23 cellular contexts compared by ENCODE assay signal in the genomic region with DNA sequence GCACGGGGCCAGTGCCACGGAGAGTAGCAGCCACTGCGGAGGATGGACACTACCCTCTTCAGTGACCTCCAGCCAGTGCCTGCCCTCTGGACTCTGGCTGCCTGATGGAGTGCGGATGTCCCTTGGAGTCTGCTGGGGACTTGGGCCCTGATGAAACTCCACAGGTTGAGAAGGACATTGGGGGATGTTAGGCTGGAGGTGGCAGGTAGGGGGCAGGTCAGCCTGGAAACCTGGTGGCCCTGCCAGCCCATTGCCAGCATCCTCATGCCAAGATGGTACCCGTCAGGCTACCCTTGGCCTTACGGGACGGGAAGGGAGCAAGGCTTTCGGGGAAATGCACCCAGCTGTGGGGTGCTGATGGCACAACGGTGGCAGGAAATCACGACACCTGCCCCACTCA. TPM values are rescaled to one million over a fixed set of nuclear protein-coding genes. Genes with fewer than 3 reads are reported as not detected.
DNase-seq lines count a peak whose midpoint lies in the region; ATAC-seq, FAIRE-seq and TF ChIP-seq lines count a peak whose summit lies in the region.
"Had no signal": no experiment of that assay in that cellular context is flagged by ENCODE, and none has a peak within 500 bp of the region (broad histone marks: within the 10 kb centered on the region; RNA-seq: fewer than 3 reads in every experiment).

No MANE protein-coding gene starts in this region.

- DNase-seq in BE2C, result no peak
- DNase-seq in H9, result no peak
- DNase-seq in brain microvascular endothelial cell, result no peak
- no peak for DNase-seq in HepG2 (ENCODE audit: low spot score)
- DNase-seq in H54 (ENCODE audit: insufficient read length, low spot score), result no peak
- DNase-seq in frontal cortex (ENCODE audit: low spot score in 2 of 2), result no peak
- DNase-seq in left colon, result no peak
- DNase-seq: CD4-positive, CD25-positive, alpha-beta regulatory T cell; Kasumi-1; MV-4-11; NCI-H1105; NCI-H1436 treated with DMSO at 0.1 percent for 48 hours; NCI-H187 treated with DMSO at 0.1 percent for 48 hours; NCI-H2107; NCI-H524; NCI-H748 treated with DMSO at 0.1 percent for 48 hours; PC-3 had no signal

- H3K23ac ChIP-seq in H9 (ENCODE audit: insufficient read length, low read depth, low read length), result no peak overlapping the region

- peaks cover 18% of the 10 kb centered on the region for H3K4me1 ChIP-seq in BE2C
- H3K4me1 ChIP-seq in H9 (ENCODE audit: insufficient read depth, low read length), result no peaks in the 10 kb centered on the region
- peaks cover 12% of the 10 kb centered on the region; the same call in 1 of the 2 replicates for H3K4me1 ChIP-seq in HepG2 (ENCODE audit: insufficient read depth, low read length)

- H3K18ac ChIP-seq in H9 (ENCODE audit: insufficient read length, low read depth, low read length), result no peak overlapping the region

- no peak overlapping the region for H3K4ac ChIP-seq in H9 (ENCODE audit: low read depth, low read length)

- POLR2A ChIA-PET in HepG2 (lab: Yijun Ruan, JAX), result no interaction called here

- peak; percentile 20 for ATAC-seq in HepG2
- no peak for ATAC-seq in left colon
- ATAC-seq: GM12878, HCT116, K562, PC-3 had no signal

- no peak for TF ChIP-seq EP300 in HepG2 (IDR thresholded peaks at IDR 0.05; ENCODE audit: low read depth in 2 of 2, low read length in 2 of 2)
- no peak for TF ChIP-seq EP300 in HepG2 (CRISPR knock-in tag; IDR thresholded peaks at IDR 0.05; ENCODE audit: borderline replicate concordance)

- no peak overlapping the region for H4K8ac ChIP-seq in H9 (replicated peaks; ENCODE audit: insufficient read length, low read depth, low read length)

- H4K91ac ChIP-seq in H9 (ENCODE audit: insufficient read length, low read depth, low read length), result no peak overlapping the region

- H2BK20ac ChIP-seq in H9 (ENCODE audit: low read depth, low read length, poor library complexity, severe bottlenecking), result no peak overlapping the region

- no CpG with 5 or more reads among the region's 10 CpGs for WGBS in H9 (ENCODE audit: extremely low coverage, insufficient read length, low lambda C conversion rate)
- WGBS in HepG2 (ENCODE audit: low lambda C conversion rate), result 52% methylated on average over 3 of the region's 10 CpGs

- no peak overlapping the region for H3K4me3 Mint-ChIP-seq in H9
- H3K4me3 Mint-ChIP-seq: CD4-positive, CD25-positive, alpha-beta regulatory T cell had no signal

- no peak overlapping the region for H2BK120ac ChIP-seq in H9 (ENCODE audit: low read depth, low read length, poor library complexity, severe bottlenecking)

- no peaks in the 10 kb centered on the region; a peak in 1 of 5 replicates for H3K9me3 Mint-ChIP-seq in H9
- H3K9me3 Mint-ChIP-seq: CD4-positive, CD25-positive, alpha-beta regulatory T cell had no signal

- H4K5ac ChIP-seq in H9 (ENCODE audit: insufficient read length, low read depth, low read length), result no peak overlapping the region

- no peaks in the 10 kb centered on the region for H3K9me3 ChIP-seq in BE2C
- H3K9me3 ChIP-seq in H9 (ENCODE audit: control insufficient read depth, low read depth, low read length), result no peaks in the 10 kb centered on the region
- no peaks in the 10 kb centered on the region for H3K9me3 ChIP-seq in HepG2 (ENCODE audit: low read length)
- H3K9me3 ChIP-seq: BLaER1 had no signal

- H3K36me3 Mint-ChIP-seq in H9 (ENCODE audit: insufficient read depth in 1 of 3, low read depth in 3 of 3), result no peaks in the 10 kb centered on the region; a peak in 1 of 7 replicates
- H3K36me3 Mint-ChIP-seq: CD4-positive, CD25-positive, alpha-beta regulatory T cell had no signal

- no peak for TF ChIP-seq RAD21 in HepG2 (CRISPR knock-in tag; IDR thresholded peaks at IDR 0.05)

- CTCF ChIA-PET in HepG2 (lab: Yijun Ruan, JAX; ENCODE audit: low intra/inter-chr PET ratio, low total read pairs), result no interaction called here

- no peaks in the 10 kb centered on the region for H3K36me3 ChIP-seq in BE2C
- no peaks in the 10 kb centered on the region for H3K36me3 ChIP-seq in brain microvascular endothelial cell (replicated peaks)
- H3K36me3 ChIP-seq in HepG2 (replicated peaks in 1 of 2; ENCODE audit: control insufficient read depth in 1 of 2, insufficient read depth in 2 of 2, low read length in 2 of 2), result no peaks in the 10 kb centered on the region
- H3K36me3 ChIP-seq: BLaER1 had no signal

- H3K4me3 ChIP-seq in BE2C (ENCODE audit: low read depth, low read length), result no peak overlapping the region
- H3K4me3 ChIP-seq in brain microvascular endothelial cell (ENCODE audit: low read depth, low read length), result no peak overlapping the region
- H3K4me3 ChIP-seq in HepG2 (replicated peaks in 1 of 3; ENCODE audit: insufficient read depth in 1 of 3, low read depth in 2 of 3, low read length in 3 of 3), result no peak overlapping the region
- H3K4me3 ChIP-seq: BLaER1, GM12878, K562 had no signal

- no peak overlapping the region for H2AFZ ChIP-seq in H9 (ENCODE audit: low read length)
- H2AFZ ChIP-seq in HepG2 (ENCODE audit: low read length), result no peak overlapping the region

- intact Hi-C loops in HepG2 (cut with micrococcal nuclease; ENCODE audit: unreplicated experiment), result no loop called here
- intact Hi-C loops in left colon (cut with DNase I, micrococcal nuclease), result no loop called here

- in situ Hi-C loops in brain microvascular endothelial cell (cut with HindIII; ENCODE audit: low pct_ligation_motif_present, low sequenced_read_pairs), result no loop called here
- in situ Hi-C loops in HepG2 (cut with HindIII; ENCODE audit: extremely low pct_ligation_motif_present, low pct_unique_long_range_greater_than_20kb), result no loop called here

- no peak overlapping the region for H3K27ac Mint-ChIP-seq in H9
- H3K27ac Mint-ChIP-seq: CD4-positive, CD25-positive, alpha-beta regulatory T cell had no signal

- H4K20me1 ChIP-seq in H9 (ENCODE audit: control insufficient read depth, insufficient read depth, insufficient read length), result no peaks in the 10 kb centered on the region
- H4K20me1 ChIP-seq in HepG2 (ENCODE audit: insufficient read depth, low read length), result peaks cover 11% of the 10 kb centered on the region; the same call in 1 of the 2 replicates

- no peak for FAIRE-seq in HepG2 (lab: Jason Lieb, UNC)
- no peak for FAIRE-seq in H54 (lab: Jason Lieb, UNC)
- FAIRE-seq in frontal cortex (lab: Jason Lieb, UNC), result no peak
- FAIRE-seq: D721Med, GM12878, K562 had no signal

- no peak overlapping the region for H2BK15ac ChIP-seq in H9 (ENCODE audit: low read depth, low read length)

- H3K14ac ChIP-seq in H9 (ENCODE audit: insufficient read depth, low read length), result no peak overlapping the region

- H3K27ac ChIP-seq in H9 (ENCODE audit: insufficient read length, low read depth, low read length) (no peak overlapping the region), brain microvascular endothelial cell (no peak overlapping the region), HepG2 (ENCODE audit: extremely low read length, insufficient read depth, low read length) (no peak overlapping the region)
- H3K27ac ChIP-seq: BLaER1 had no signal

- peaks cover 11 to 18% of the 10 kb centered on the region in 2 experiments; a peak in 3 of 4 replicates for H3K4me1 Mint-ChIP-seq in H9

- TF ChIP-seq CTCF in BE2C (IDR thresholded peaks at IDR 0.05; ENCODE audit: low read depth, low read length), result peak; percentile 17; the same call in 1 of the 2 replicates
- TF ChIP-seq CTCF in H9 (conservative IDR thresholded peaks at IDR 0.05), result peak; percentile 47; the same call in 2 of the 3 replicates
- peak; percentile 11 for TF ChIP-seq CTCF in brain microvascular endothelial cell (IDR thresholded peaks at IDR 0.05; ENCODE audit: low read depth, low read length, missing control alignments)
- TF ChIP-seq CTCF in HepG2 (CRISPR knock-in tag; IDR thresholded peaks at IDR 0.05), result peak; percentile 19; the same call in 1 of the 2 replicates

- H3K79me1 ChIP-seq in H9 (ENCODE audit: insufficient read depth, low read depth, low read length, poor library complexity, severe bottlenecking), result no peaks in the 10 kb centered on the region

- no peak overlapping the region for H2BK5ac ChIP-seq in H9 (ENCODE audit: insufficient read length, low read length)

- peaks cover 24% of the 10 kb centered on the region for H3K27me3 ChIP-seq in BE2C
- peaks cover 21% of the 10 kb centered on the region; the same call in 1 of the 2 replicates for H3K27me3 ChIP-seq in H9 (ENCODE audit: insufficient read depth, low read length)
- peaks cover 18% of the 10 kb centered on the region for H3K27me3 ChIP-seq in brain microvascular endothelial cell (replicated peaks)
- peaks cover 26 to 65% of the 10 kb centered on the region in 2 experiments; a peak in 4 of 5 replicates for H3K27me3 ChIP-seq in HepG2 (ENCODE audit: control insufficient read depth in 1 of 2, insufficient read depth in 2 of 2, low read length in 2 of 2)

- H3K23me2 ChIP-seq in H9 (ENCODE audit: insufficient read length, low read depth, low read length, poor library complexity, severe bottlenecking), result peaks cover 4% of the 10 kb centered on the region

- H2BK12ac ChIP-seq in H9 (ENCODE audit: insufficient read length, low read depth, low read length), result no peak overlapping the region

- BruUV-seq in HepG2 (replicated peaks; lab: Mats Ljungman, UMichigan), result no TSS peak

- H3K9ac ChIP-seq in H9 (ENCODE audit: extremely low read depth, insufficient read length, low read length) (no peak overlapping the region), HepG2 (ENCODE audit: insufficient read depth, low read depth, low read length) (no peak overlapping the region)
- H3K9ac ChIP-seq: BLaER1 had no signal

- TF ChIP-seq POLR2A in HepG2 (IDR thresholded peaks at IDR 0.05; ENCODE audit: insufficient read depth in 1 of 2, low read depth in 2 of 2, low read length in 2 of 2) (no peak), H54 (IDR thresholded peaks at IDR 0.05; ENCODE audit: low read depth, low read length) (no peak)

- H3K79me2 ChIP-seq in H9 (ENCODE audit: insufficient read depth, low read length) (no peaks in the 10 kb centered on the region), HepG2 (ENCODE audit: insufficient read depth, low read length) (no peaks in the 10 kb centered on the region)

- H3K4me2 ChIP-seq in H9 (ENCODE audit: insufficient read depth, insufficient read length, low read length) (no peak overlapping the region), HepG2 (ENCODE audit: low read depth, low read length) (no peak overlapping the region)
- H3K4me2 ChIP-seq: BLaER1 had no signal

- H2AK5ac ChIP-seq in H9 (ENCODE audit: insufficient read length, low read length), result no peak overlapping the region

- H3T11ph ChIP-seq in H9 (ENCODE audit: low read length), result no peak overlapping the region

- H3K27me3 Mint-ChIP-seq in H9 (ENCODE audit: low read depth), result peaks cover 70% of the 10 kb centered on the region

- H3K56ac ChIP-seq in H9 (ENCODE audit: insufficient read length, low read depth, low read length), result no peak overlapping the region

RNA-seq across cellular contexts. Expression of a gene that starts 4.0 kb away (rescaled TPM):
- 0.79 TPM for polyA plus RNA-seq in BE2C (2012; ENCODE audit: insufficient read depth, insufficient read length, low read depth)
- total RNA-seq in H9 (2021) (0.81 and 0.83 TPM in 2 replicates), HepG2 (2016; rRNA removed; fragmentation: Illumina TruSeq; extraction: Trizol) (not detected in 2 replicates), frontal cortex (1.6 TPM), left colon (under 1 TPM in 1 of 2 donors, not detected in 1; 0.12 TPM)
- not detected in 2 replicates for total RNA-seq in HepG2 (2016; cell fraction: cytosol; rRNA removed; fragmentation: Illumina TruSeq; extraction: Trizol; ENCODE audit: low read depth)
- total RNA-seq in HepG2 (2016; cell fraction: insoluble cytoplasmic fraction; rRNA removed; fragmentation: Illumina TruSeq; extraction: Trizol), result not detected in 2 replicates
- not detected in 2 replicates for total RNA-seq in HepG2 (2016; cell fraction: membrane; rRNA removed; fragmentation: Illumina TruSeq; extraction: Trizol)
- not detected in 2 replicates for total RNA-seq in HepG2 (2016; cell fraction: nucleus; rRNA removed; fragmentation: Illumina TruSeq; extraction: Trizol)
- 0.08 TPM in 1 of 2 replicates, not detected in the other for polyA plus RNA-seq in HepG2 (2011; rRNA removed)
- 0.01 TPM in 1 of 2 replicates, not detected in the other for polyA plus RNA-seq in HepG2 (2011; cell fraction: cytosol; rRNA removed)
- 0.11 and 0.12 TPM in 2 replicates for polyA plus RNA-seq in HepG2 (2011; cell fraction: nucleus; rRNA removed)
- polyA plus RNA-seq in HepG2 (2012), result 0.05 TPM in 2 replicates
- not detected in 2 replicates for polyA plus RNA-seq in HepG2 (2016; cell fraction: cytosol; fragmentation: Illumina TruSeq; extraction: Trizol; ENCODE audit: low read depth)
- polyA plus RNA-seq in HepG2 (2016; cell fraction: insoluble cytoplasmic fraction; fragmentation: Illumina TruSeq; extraction: Trizol; ENCODE audit: low read depth), result not detected in 2 replicates
- polyA plus RNA-seq in HepG2 (2016; cell fraction: membrane; fragmentation: Illumina TruSeq; extraction: Trizol; ENCODE audit: low read depth), result not detected in 2 replicates
- not detected in 2 replicates for polyA plus RNA-seq in HepG2 (2016; cell fraction: nucleus; fragmentation: Illumina TruSeq; extraction: Trizol; ENCODE audit: insufficient read depth, low read depth)
- not detected in 2 replicates for polyA minus RNA-seq in HepG2 (2011; rRNA and poly(A)+ RNA removed; ENCODE audit: low replicate concordance)
- not detected in 2 replicates for polyA minus RNA-seq in HepG2 (2011; cell fraction: cytosol; rRNA and poly(A)+ RNA removed)
- not detected in 2 replicates for polyA minus RNA-seq in HepG2 (2011; cell fraction: nucleus; rRNA and poly(A)+ RNA removed)
- total RNA-seq: HT-29, K562 had no signal
- polyA plus RNA-seq: K562 had no signal

RNA-seq across cellular contexts. Expression of a gene that starts 43.0 kb away (rescaled TPM):
- 49.6 TPM for polyA plus RNA-seq in BE2C (2012; ENCODE audit: insufficient read depth, insufficient read length, low read depth)
- total RNA-seq in H9 (2021), result 13.4 and 13.9 TPM in 2 replicates
- 27.8 and 34.7 TPM in 2 replicates for total RNA-seq in HepG2 (2016; rRNA removed; fragmentation: Illumina TruSeq; extraction: Trizol)
- total RNA-seq in HepG2 (2016; cell fraction: cytosol; rRNA removed; fragmentation: Illumina TruSeq; extraction: Trizol; ENCODE audit: low read depth), result 11.5 and 12.9 TPM in 2 replicates
- 26.3 and 38.9 TPM in 2 replicates for total RNA-seq in HepG2 (2016; cell fraction: insoluble cytoplasmic fraction; rRNA removed; fragmentation: Illumina TruSeq; extraction: Trizol)
- 9.5 and 12.3 TPM in 2 replicates for total RNA-seq in HepG2 (2016; cell fraction: membrane; rRNA removed; fragmentation: Illumina TruSeq; extraction: Trizol)
- 9.1 and 10.6 TPM in 2 replicates for total RNA-seq in HepG2 (2016; cell fraction: nucleus; rRNA removed; fragmentation: Illumina TruSeq; extraction: Trizol)
- polyA plus RNA-seq in HepG2 (2011; rRNA removed), result 20.7 and 23.3 TPM in 2 replicates
- polyA plus RNA-seq in HepG2 (2011; cell fraction: cytosol; rRNA removed), result 17.4 and 24.4 TPM in 2 replicates
- 14.3 and 16.6 TPM in 2 replicates for polyA plus RNA-seq in HepG2 (2011; cell fraction: nucleus; rRNA removed)
- 11.6 and 14.1 TPM in 2 replicates for polyA plus RNA-seq in HepG2 (2012)
- polyA plus RNA-seq in HepG2 (2016; cell fraction: cytosol; fragmentation: Illumina TruSeq; extraction: Trizol; ENCODE audit: low read depth), result 9.4 and 11.6 TPM in 2 replicates
- 32.3 and 35.6 TPM in 2 replicates for polyA plus RNA-seq in HepG2 (2016; cell fraction: insoluble cytoplasmic fraction; fragmentation: Illumina TruSeq; extraction: Trizol; ENCODE audit: low read depth)
- 8.4 and 9.8 TPM in 2 replicates for polyA plus RNA-seq in HepG2 (2016; cell fraction: membrane; fragmentation: Illumina TruSeq; extraction: Trizol; ENCODE audit: low read depth)
- 15.3 and 17.8 TPM in 2 replicates for polyA plus RNA-seq in HepG2 (2016; cell fraction: nucleus; fragmentation: Illumina TruSeq; extraction: Trizol; ENCODE audit: insufficient read depth, low read depth)
- 4.4 and 7.5 TPM in 2 replicates for polyA minus RNA-seq in HepG2 (2011; rRNA and poly(A)+ RNA removed; ENCODE audit: low replicate concordance)
- polyA minus RNA-seq in HepG2 (2011; cell fraction: cytosol; rRNA and poly(A)+ RNA removed), result 4.7 and 6.3 TPM in 2 replicates
- polyA minus RNA-seq in HepG2 (2011; cell fraction: nucleus; rRNA and poly(A)+ RNA removed), result 2.8 and 4.1 TPM in 2 replicates
- total RNA-seq in frontal cortex, result 13.9 TPM
- 10 to 100 TPM; 12.7 TPM for total RNA-seq in left colon

RNA-seq across cellular contexts. Expression of a gene that starts 43.4 kb away (rescaled TPM):
- 801 TPM for polyA plus RNA-seq in BE2C (2012; ENCODE audit: insufficient read depth, insufficient read length, low read depth)
- total RNA-seq in H9 (2021) (116 and 124 TPM in 2 replicates), HepG2 (2016; rRNA removed; fragmentation: Illumina TruSeq; extraction: Trizol) (225 and 309 TPM in 2 replicates), frontal cortex (47.3 TPM), left colon (100 to 1,000 TPM; 157 to 198 TPM)
- total RNA-seq in HepG2 (2016; cell fraction: cytosol; rRNA removed; fragmentation: Illumina TruSeq; extraction: Trizol; ENCODE audit: low read depth), result 89.2 and 115 TPM in 2 replicates
- total RNA-seq in HepG2 (2016; cell fraction: insoluble cytoplasmic fraction; rRNA removed; fragmentation: Illumina TruSeq; extraction: Trizol), result 226 and 327 TPM in 2 replicates
- total RNA-seq in HepG2 (2016; cell fraction: membrane; rRNA removed; fragmentation: Illumina TruSeq; extraction: Trizol), result 166 and 174 TPM in 2 replicates
- total RNA-seq in HepG2 (2016; cell fraction: nucleus; rRNA removed; fragmentation: Illumina TruSeq; extraction: Trizol), result 63.2 and 78.3 TPM in 2 replicates
- polyA plus RNA-seq in HepG2 (2011; rRNA removed), result 203 and 232 TPM in 2 replicates
- 210 and 287 TPM in 2 replicates for polyA plus RNA-seq in HepG2 (2011; cell fraction: cytosol; rRNA removed)
- 54.5 and 66.4 TPM in 2 replicates for polyA plus RNA-seq in HepG2 (2011; cell fraction: nucleus; rRNA removed)
- 157 and 173 TPM in 2 replicates for polyA plus RNA-seq in HepG2 (2012)
- 119 and 141 TPM in 2 replicates for polyA plus RNA-seq in HepG2 (2016; cell fraction: cytosol; fragmentation: Illumina TruSeq; extraction: Trizol; ENCODE audit: low read depth)
- 316 and 360 TPM in 2 replicates for polyA plus RNA-seq in HepG2 (2016; cell fraction: insoluble cytoplasmic fraction; fragmentation: Illumina TruSeq; extraction: Trizol; ENCODE audit: low read depth)
- 156 and 169 TPM in 2 replicates for polyA plus RNA-seq in HepG2 (2016; cell fraction: membrane; fragmentation: Illumina TruSeq; extraction: Trizol; ENCODE audit: low read depth)
- 145 and 146 TPM in 2 replicates for polyA plus RNA-seq in HepG2 (2016; cell fraction: nucleus; fragmentation: Illumina TruSeq; extraction: Trizol; ENCODE audit: insufficient read depth, low read depth)
- polyA minus RNA-seq in HepG2 (2011; rRNA and poly(A)+ RNA removed; ENCODE audit: low replicate concordance), result 174 and 191 TPM in 2 replicates
- 62.8 and 71.2 TPM in 2 replicates for polyA minus RNA-seq in HepG2 (2011; cell fraction: cytosol; rRNA and poly(A)+ RNA removed)
- 35.6 and 37.2 TPM in 2 replicates for polyA minus RNA-seq in HepG2 (2011; cell fraction: nucleus; rRNA and poly(A)+ RNA removed)
